ENCODE assay signal across 24 cellular contexts in genomic region chr18:43950062-43950461, GRCh38.
"Had no signal": no experiment of that assay in that cellular context is flagged by ENCODE, and none has a peak within 500 bp of the region (broad histone marks: within the 10 kb centered on the region; RNA-seq: fewer than 3 reads in every experiment).

No MANE protein-coding gene starts in this region.

- H3K27me3 ChIP-seq: colonic mucosa, esophagus muscularis mucosa, esophagus squamous epithelium, foreskin keratinocyte, gastrocnemius medialis, gastroesophageal sphincter, heart left ventricle, heart right ventricle had no signal

- DNase-seq: colonic mucosa; cortex of kidney; dermis blood vessel endothelial cell; dorsolateral prefrontal cortex; effector CD4-positive, alpha-beta T cell; effector CD8-positive, alpha-beta T cell; effector memory CD4-positive, alpha-beta T cell; effector memory CD8-positive, alpha-beta T cell; endodermal cell; erythroblast; esophagus squamous epithelium; foreskin fibroblast; foreskin keratinocyte; foreskin melanocyte; gastrocnemius medialis; glutamatergic neuron; head of caudate nucleus; heart left ventricle; heart right ventricle had no signal

- ATAC-seq: effector memory CD8-positive, alpha-beta T cell; esophagus mucosa; foreskin keratinocyte; gastroesophageal sphincter; heart left ventricle; heart right ventricle had no signal

- H3K9me3 ChIP-seq: colonic mucosa, esophagus muscularis mucosa, esophagus squamous epithelium, gastrocnemius medialis, gastroesophageal sphincter had no signal

- H3K4me3 ChIP-seq: colonic mucosa, coronary artery, dorsolateral prefrontal cortex, esophagus muscularis mucosa, esophagus squamous epithelium, gastrocnemius medialis, gastroesophageal sphincter, heart left ventricle, heart right ventricle had no signal

- H3K36me3 ChIP-seq: colonic mucosa, esophagus muscularis mucosa, esophagus squamous epithelium, gastrocnemius medialis, gastroesophageal sphincter, heart left ventricle, heart right ventricle had no signal

- H3K27ac ChIP-seq: colonic mucosa, coronary artery, dorsolateral prefrontal cortex, epithelial cell of prostate, esophagus muscularis mucosa, esophagus squamous epithelium, foreskin keratinocyte, gastroesophageal sphincter, heart left ventricle, heart right ventricle had no signal

- H3K4me1 ChIP-seq: colonic mucosa, esophagus muscularis mucosa, esophagus squamous epithelium, foreskin keratinocyte, gastroesophageal sphincter, heart right ventricle had no signal
